ENCODE assay signal across 20 cellular contexts in the genomic region with DNA sequence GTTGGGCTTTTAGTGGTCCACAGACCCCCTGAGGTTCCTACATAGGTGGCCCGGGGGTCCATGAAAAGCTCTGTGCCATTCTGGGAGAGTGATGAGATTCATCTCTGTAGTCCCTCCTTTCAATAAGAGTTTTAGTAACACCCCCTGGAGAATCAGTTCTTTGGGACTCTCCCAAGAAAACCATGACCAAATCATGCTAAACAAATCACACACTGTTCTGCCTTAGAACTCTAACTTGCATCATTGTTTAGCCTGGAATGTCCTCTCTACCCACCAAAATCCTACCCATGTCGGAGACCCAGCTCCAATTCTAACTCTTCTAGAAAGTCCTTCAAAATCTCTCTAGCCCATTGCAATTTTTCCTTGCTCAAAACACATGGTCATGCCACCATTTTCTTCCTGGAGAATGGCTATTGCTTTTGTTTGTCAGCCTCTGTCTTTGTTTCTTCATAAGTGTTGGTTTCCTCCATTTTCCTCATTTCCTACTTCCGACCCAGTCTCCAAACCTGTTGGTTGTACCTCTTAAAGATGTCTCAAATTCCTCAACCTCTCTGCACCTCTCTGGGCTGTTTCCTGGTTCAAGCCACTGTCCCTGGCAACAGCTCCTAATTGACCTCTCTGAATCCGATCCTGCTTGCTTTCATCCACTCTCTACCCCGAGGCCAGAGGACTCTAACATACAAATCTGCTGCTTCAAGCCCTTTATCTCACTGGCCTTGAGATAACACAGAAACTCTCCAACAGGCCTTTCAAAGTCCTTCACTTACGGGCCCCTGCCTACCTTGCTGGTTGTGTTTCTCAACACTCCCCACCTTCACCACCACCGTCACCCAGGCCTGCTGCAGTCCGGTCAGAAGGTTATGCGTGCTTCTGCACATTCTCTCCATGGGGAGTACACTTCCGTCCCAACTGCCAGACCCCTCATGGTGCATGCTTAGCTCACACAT. TPM values are rescaled to one million over a fixed set of nuclear protein-coding genes. Genes with fewer than 3 reads are reported as not detected.
"Had no signal": no experiment of that assay in that cellular context is flagged by ENCODE, and none has a peak within 500 bp of the region (broad histone marks: within the 10 kb centered on the region; RNA-seq: fewer than 3 reads in every experiment).

No MANE protein-coding gene starts in this region.

- H3K27ac ChIP-seq: adrenal gland, breast epithelium, lower lobe of right lung, spleen, transverse colon, vagina had no signal

- H3K4me3 ChIP-seq: adrenal gland, breast epithelium, lower lobe of right lung, spleen, transverse colon, vagina had no signal

- H3K27me3 ChIP-seq: adrenal gland, breast epithelium, transverse colon, vagina had no signal

- ATAC-seq: lower lobe of right lung; stimulated activated naive CD8-positive, alpha-beta T cell treated with anti-CD3 and anti-CD28 coated beads, Interleukin-15, Interleukin-2, amounts not matched to agents 100 U/mL and 50 U/mL, for 24 hours had no signal

- DNase-seq: activated CD4-positive, alpha-beta T cell treated with anti-CD3 and anti-CD28 coated beads for 1 hour; activated CD4-positive, alpha-beta T cell treated with anti-CD3 and anti-CD28 coated beads, Interleukin-2, amount 50 U/mL, for 1 hour; activated naive CD4-positive, alpha-beta T cell; activated T-cell treated with anti-CD3 and anti-CD28 coated beads, Interleukin-2, amount 50 U/mL, for 1 hour; adrenal gland; glutamatergic neuron; hypothalamus; left cardiac atrium; lower lobe of right lung; naive B cell; occipital lobe; spleen; stimulated activated CD4-positive, alpha-beta T cell treated with anti-CD3 and anti-CD28 coated beads, Interleukin-4, amount 100 ng/mL, for 24 hours; stimulated activated naive CD8-positive, alpha-beta T cell treated with anti-CD3 and anti-CD28 coated beads, Interleukin-15, Interleukin-2, amounts not matched to agents 100 U/mL and 50 U/mL, for 24 hours; T-helper 1 cell; transverse colon had no signal

- H3K9me3 ChIP-seq: adrenal gland, breast epithelium, lower lobe of right lung, spleen, transverse colon, vagina had no signal

- H3K4me1 ChIP-seq: breast epithelium, transverse colon had no signal

- H3K36me3 ChIP-seq: adrenal gland, breast epithelium, lower lobe of right lung, spleen, transverse colon, vagina had no signal

RNA-seq across cellular contexts. Expression of gene CYP19A1, which starts 23.7 kb away (rescaled TPM):
- total RNA-seq: epithelial cell of proximal tubule, transverse colon had no signal
- polyA plus RNA-seq: neural cell had no signal

RNA-seq across cellular contexts. Expression of gene GLDN, which starts 26.8 kb away (rescaled TPM):
- total RNA-seq: epithelial cell of proximal tubule had no signal
